Comparison of ENCODE assay signal across 8 cellular contexts in the genomic region with DNA sequence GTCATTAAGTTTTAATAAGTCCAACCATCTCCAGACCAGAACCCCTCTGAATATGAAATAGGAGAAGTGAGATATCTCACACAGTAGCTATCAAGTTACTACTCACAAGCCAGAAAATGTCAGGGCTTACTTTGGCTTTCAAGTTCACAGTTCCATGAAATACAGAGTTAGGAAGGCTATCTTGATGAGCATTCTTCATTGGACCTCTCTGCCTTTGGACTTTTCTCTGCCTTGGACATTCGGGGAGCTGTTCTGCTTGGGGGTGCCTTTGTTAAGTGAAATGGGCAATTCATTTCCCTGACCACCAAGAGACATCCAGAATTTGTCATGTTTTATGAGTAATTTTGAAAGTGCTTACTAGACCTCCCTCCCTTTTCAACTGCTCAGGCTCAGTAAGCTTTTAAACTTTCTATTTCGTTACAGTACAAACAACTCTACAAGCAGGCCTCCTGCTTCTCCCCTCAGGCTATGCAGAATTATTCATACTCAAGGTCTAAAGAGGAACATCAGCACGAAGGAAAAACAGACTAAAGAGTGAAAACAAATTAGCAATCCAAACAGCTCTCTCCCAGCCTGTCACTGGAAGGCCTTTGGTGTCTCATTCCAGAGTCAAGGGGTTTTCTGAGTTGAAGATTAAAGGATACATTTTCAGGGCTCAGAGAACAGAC.
A peak's percentile ranks its signal among the peaks of the same experiment; 100 is the strongest.
DNase-seq lines count a peak whose midpoint lies in the region; ATAC-seq and TF ChIP-seq lines count a peak whose summit lies in the region.

No MANE protein-coding gene starts in this region.

- peak; percentile 75 for ATAC-seq in HG02763 (IDR thresholded peaks at IDR 0.05; ENCODE audit: unreplicated experiment)
- ATAC-seq in natural killer cell = no peak
- ATAC-seq in naive thymus-derived CD4-positive, alpha-beta T cell = no peak

- H3K4me3 Mint-ChIP-seq in natural killer cell = no peak overlapping the region
- H3K4me3 Mint-ChIP-seq in naive thymus-derived CD4-positive, alpha-beta T cell = no peak overlapping the region

- no peaks in the 10 kb centered on the region for H3K36me3 Mint-ChIP-seq in natural killer cell
- no peaks in the 10 kb centered on the region for H3K36me3 Mint-ChIP-seq in naive thymus-derived CD4-positive, alpha-beta T cell

- H3K9me3 Mint-ChIP-seq in natural killer cell = no peaks in the 10 kb centered on the region
- H3K9me3 Mint-ChIP-seq in naive thymus-derived CD4-positive, alpha-beta T cell = no peaks in the 10 kb centered on the region

- peaks cover 14 to 20% of the 10 kb centered on the region in 2 donors for H3K4me1 Mint-ChIP-seq in natural killer cell
- peaks cover 0 to 8% (median 0%) of the 10 kb centered on the region in 7 donors for H3K4me1 Mint-ChIP-seq in naive thymus-derived CD4-positive, alpha-beta T cell

- H3K4me3 ChIP-seq in naive thymus-derived CD4-positive, alpha-beta T cell (ENCODE audit: low read length) = no peak overlapping the region

- H3K27me3 Mint-ChIP-seq in natural killer cell (ENCODE audit: low read depth in 2 of 2) = peaks cover 15 to 18% of the 10 kb centered on the region in 2 donors
- peaks cover 0 to 15% (median 10%) of the 10 kb centered on the region in 5 donors for H3K27me3 Mint-ChIP-seq in naive thymus-derived CD4-positive, alpha-beta T cell

- H3K9me3 ChIP-seq in naive thymus-derived CD4-positive, alpha-beta T cell (ENCODE audit: control insufficient read depth in 2 of 3, low read length in 3 of 3) = no peaks in the 10 kb centered on the region

- H3K27ac Mint-ChIP-seq in natural killer cell = no peak overlapping the region
- H3K27ac Mint-ChIP-seq in naive thymus-derived CD4-positive, alpha-beta T cell = peak overlapping the region in 1 of 9 donors; percentile 1

- POLR2A ChIA-PET in naive thymus-derived CD4-positive, alpha-beta T cell (lab: Charles Lee) = no interaction called here

- intact Hi-C loops in natural killer cell (cut with micrococcal nuclease) = no loop called here
- intact Hi-C loops in naive thymus-derived CD4-positive, alpha-beta T cell (cut with micrococcal nuclease) = no loop called here

- no peak overlapping the region for H3K27ac ChIP-seq in naive thymus-derived CD4-positive, alpha-beta T cell (ENCODE audit: low read depth, low read length)

- H3K36me3 ChIP-seq in naive thymus-derived CD4-positive, alpha-beta T cell (ENCODE audit: control insufficient read depth in 2 of 3, insufficient read depth in 3 of 3, low read length in 3 of 3) = no peaks in the 10 kb centered on the region

- peak in 2 of 3 experiments; percentile 9 to 65 for DNase-seq in NCI-H1417 (lab: John Stamatoyannopoulos, UW)
- no peak for DNase-seq in NCI-H1417 treated with DMSO at 0.1 percent for 48 hours (lab: John Stamatoyannopoulos, UW)
- peak; percentile 13 for DNase-seq in NOMO-1 treated with dmso at 0.1 percent for 144 hours (lab: John Stamatoyannopoulos, UW; ENCODE audit: unreplicated experiment)
- DNase-seq in left kidney (ENCODE audit: low read depth, low spot score) = peak; percentile 60
- no peak for DNase-seq in NCI-H1930 (lab: John Stamatoyannopoulos, UW)
- DNase-seq in natural killer cell = no peak
- DNase-seq in naive thymus-derived CD4-positive, alpha-beta T cell = no peak

- no peak for TF ChIP-seq CTCF in natural killer cell (IDR thresholded peaks at IDR 0.05)

- no peaks in the 10 kb centered on the region for H3K27me3 ChIP-seq in naive thymus-derived CD4-positive, alpha-beta T cell (ENCODE audit: control insufficient read depth in 2 of 2, insufficient read depth in 2 of 2, low read length in 2 of 2)

- CTCF ChIA-PET in naive thymus-derived CD4-positive, alpha-beta T cell (lab: Charles Lee) = interaction anchor here (0.6 to 2.1 kb wide), 3 partner anchors 41 to 466 kb away, joined by 3 to 8 read pairs (median 6); no protein-coding TSS in a partner anchor

- H3K4me1 ChIP-seq in naive thymus-derived CD4-positive, alpha-beta T cell (ENCODE audit: control insufficient read depth in 2 of 2, insufficient read depth in 2 of 2, low read length in 2 of 2) = no peaks in the 10 kb centered on the region

Comparison
In these comparisons a context has a peak if more than half of its experiments do, and no peak if none do; other contexts are left out.
1. DNase-seq: peak in NCI-H1417 (2 of 3), NOMO-1 treated with dmso at 0.1 percent for 144 hours (single experiment) and left kidney (single experiment); none in NCI-H1417 treated with DMSO at 0.1 percent for 48 hours (single experiment), NCI-H1930 (0 of 2), natural killer cell (single experiment) and naive thymus-derived CD4-positive, alpha-beta T cell (0 of 9).